Comparison of ENCODE assay signal across 10 cellular contexts in the genomic region with DNA sequence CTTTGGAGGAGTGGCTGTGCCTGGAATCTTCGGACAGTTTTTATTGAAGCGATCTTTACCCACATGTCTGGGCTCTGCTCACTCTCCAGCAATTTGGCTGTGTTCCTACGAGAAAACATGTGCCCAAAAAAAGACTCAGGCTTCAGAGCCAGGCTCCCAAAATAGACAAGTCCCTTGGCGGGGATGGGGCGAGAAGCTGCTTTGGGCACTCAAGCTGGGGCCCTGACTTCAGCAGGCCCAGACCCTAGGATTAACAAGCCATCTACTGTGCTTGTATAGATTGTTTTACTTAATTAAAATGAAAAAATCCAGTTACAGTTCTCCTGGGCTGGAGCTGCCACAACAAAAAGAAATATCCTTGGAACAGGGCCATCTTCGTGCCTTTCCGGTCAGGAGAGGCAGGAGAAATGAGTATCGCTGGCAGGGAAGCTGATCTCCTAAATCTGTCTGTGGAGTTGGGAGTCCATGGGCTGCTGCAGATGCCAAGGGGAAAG. TPM values are rescaled to one million over a fixed set of nuclear protein-coding genes. Genes with fewer than 3 reads are reported as not detected.
A peak's percentile ranks its signal among the peaks of the same experiment; 100 is the strongest.
DNase-seq lines count a peak whose midpoint lies in the region; ATAC-seq, FAIRE-seq and TF ChIP-seq lines count a peak whose summit lies in the region.
"Had no signal": no experiment of that assay in that cellular context is flagged by ENCODE, and none has a peak within 500 bp of the region (broad histone marks: within the 10 kb centered on the region; RNA-seq: fewer than 3 reads in every experiment).

No MANE protein-coding gene starts in this region.

- H3K79me2 ChIP-seq in fibroblast of lung (ENCODE audit: control insufficient read depth, insufficient read depth, low read length): no peaks in the 10 kb centered on the region

- ATAC-seq in GM21619 (IDR thresholded peaks at IDR 0.05; ENCODE audit: unreplicated experiment): no peak
- no peak for ATAC-seq in HG03342 (IDR thresholded peaks at IDR 0.05; ENCODE audit: unreplicated experiment)

- no peak overlapping the region for H3K4me3 ChIP-seq in fibroblast of lung (replicated peaks in 1 of 4; ENCODE audit: control extremely low read depth in 1 of 4, insufficient read depth in 1 of 4, low read depth in 3 of 4, low read length in 4 of 4)
- peak overlapping the region in 1 of 2 donors; percentile 9 for H3K4me3 ChIP-seq in muscle layer of colon (ENCODE audit: low read depth in 1 of 2, low read length in 2 of 2)
- H3K4me3 ChIP-seq in thymus (ENCODE audit: low read length): no peak overlapping the region

- no peaks in the 10 kb centered on the region for H3K36me3 Mint-ChIP-seq in activated T-helper 1 cell treated with anti-CD3 and anti-CD28 coated beads, Interleukin-12 subunit alpha, Interleukin-12 subunit beta, Interleukin-2, Interleukin-4 antibody, amounts not matched to agents 30 ng/mL and 10 ng/mL and 1 ng/mL, durations not matched to agents 14 hours and 24 hours and 36 hours (ENCODE audit: low read depth)

- H3K4me2 ChIP-seq in fibroblast of lung (ENCODE audit: extremely low read depth, insufficient read depth, low read length): no peak overlapping the region

- FAIRE-seq in D721Med (lab: Jason Lieb, UNC): no peak

- no peaks in the 10 kb centered on the region for H4K20me1 ChIP-seq in fibroblast of lung (ENCODE audit: control insufficient read depth, extremely low read depth, insufficient read depth, low read length)

- no peak for TF ChIP-seq CTCF in RWPE1 (conservative IDR thresholded peaks at IDR 0.05; ENCODE audit: low read depth)
- TF ChIP-seq CTCF in fibroblast of lung (conservative IDR thresholded peaks at IDR 0.05 in 1 of 2, IDR thresholded peaks at IDR 0.05 in 1 of 2; ENCODE audit: low read depth in 1 of 2, low read length in 2 of 2): no peak
- TF ChIP-seq CTCF in D721Med (IDR thresholded peaks at IDR 0.05; ENCODE audit: insufficient read depth, missing control alignments): no peak

- H3K4me1 ChIP-seq in fibroblast of lung (ENCODE audit: control insufficient read depth, extremely low read depth, insufficient read depth, low read length) (no peaks in the 10 kb centered on the region), muscle layer of colon (ENCODE audit: insufficient read depth, low read length) (peaks cover 87% of the 10 kb centered on the region), thymus (ENCODE audit: control insufficient read depth, insufficient read depth, low read length) (peaks cover 13% of the 10 kb centered on the region)

- no peak overlapping the region for H3K27ac Mint-ChIP-seq in activated T-helper 1 cell treated with anti-CD3 and anti-CD28 coated beads, Interleukin-12 subunit alpha, Interleukin-12 subunit beta, Interleukin-2, Interleukin-4 antibody, amounts not matched to agents 30 ng/mL and 10 ng/mL and 1 ng/mL, durations not matched to agents 14 hours and 24 hours and 36 hours
- H3K27ac Mint-ChIP-seq: activated CD4-positive, alpha-beta T cell treated with anti-CD3 and anti-CD28 coated beads, Interleukin-2, amount 10 ng/mL, durations not matched to agents 24 days and 14 days had no signal

- DNase-seq in RWPE1 (ENCODE audit: low spot score) (no peak), fibroblast of lung (ENCODE audit: low read depth in 2 of 2) (peak; percentile 11 to 39), D721Med (ENCODE audit: insufficient read length, low spot score) (no peak)
- DNase-seq in activated T-helper 1 cell treated with anti-CD3 and anti-CD28 coated beads, Interleukin-12 subunit alpha, Interleukin-12 subunit beta, Interleukin-2, Interleukin-4 antibody, amounts not matched to agents 30 ng/mL and 10 ng/mL and 1 ng/mL, durations not matched to agents 14 hours and 24 hours and 36 hours (ENCODE audit: low spot score): no peak
- DNase-seq: activated CD4-positive, alpha-beta T cell treated with anti-CD3 and anti-CD28 coated beads, Interleukin-2, amount 10 ng/mL, durations not matched to agents 24 days and 14 days; stimulated activated CD4-positive, alpha-beta T cell treated with anti-CD3 and anti-CD28 coated beads, Interleukin-15, amount 100 ng/mL, for 24 hours had no signal

- 97% methylated on average over 8 of the region's 8 CpGs for WGBS in thymus

- H3K27ac ChIP-seq in RWPE1 (peak overlapping the region; percentile 29), fibroblast of lung (ENCODE audit: insufficient read depth, low read length) (no peak overlapping the region), muscle layer of colon (ENCODE audit: low read depth, low read length) (peak overlapping the region; percentile 87), thymus (ENCODE audit: low read depth) (peak overlapping the region; percentile 47)

- H3K4me1 Mint-ChIP-seq in activated T-helper 1 cell treated with anti-CD3 and anti-CD28 coated beads, Interleukin-12 subunit alpha, Interleukin-12 subunit beta, Interleukin-2, Interleukin-4 antibody, amounts not matched to agents 30 ng/mL and 10 ng/mL and 1 ng/mL, durations not matched to agents 14 hours and 24 hours and 36 hours (ENCODE audit: low read depth): peaks cover 26% of the 10 kb centered on the region

- H3K27me3 ChIP-seq in fibroblast of lung (ENCODE audit: control insufficient read depth, insufficient read depth, low read length) (peaks cover 2% of the 10 kb centered on the region), muscle layer of colon (ENCODE audit: control insufficient read depth in 1 of 2, insufficient read depth in 2 of 2, low read length in 2 of 2) (no peaks in the 10 kb centered on the region), thymus (ENCODE audit: control insufficient read depth, insufficient read depth) (no peaks in the 10 kb centered on the region)

- H3K9me3 ChIP-seq in fibroblast of lung (ENCODE audit: control insufficient read depth, insufficient read depth, low read depth, low read length): no peaks in the 10 kb centered on the region
- H3K9me3 ChIP-seq in muscle layer of colon (ENCODE audit: low read length): no peaks in the 10 kb centered on the region
- no peaks in the 10 kb centered on the region for H3K9me3 ChIP-seq in thymus (ENCODE audit: control insufficient read depth)

- peaks cover 4% of the 10 kb centered on the region for H3K27me3 Mint-ChIP-seq in activated T-helper 1 cell treated with anti-CD3 and anti-CD28 coated beads, Interleukin-12 subunit alpha, Interleukin-12 subunit beta, Interleukin-2, Interleukin-4 antibody, amounts not matched to agents 30 ng/mL and 10 ng/mL and 1 ng/mL, durations not matched to agents 14 hours and 24 hours and 36 hours (ENCODE audit: insufficient read depth)

- no peak overlapping the region for H2AFZ ChIP-seq in fibroblast of lung (ENCODE audit: low read length)

- intact Hi-C loops in activated T-helper 1 cell treated with anti-CD3 and anti-CD28 coated beads, Interleukin-12 subunit alpha, Interleukin-12 subunit beta, Interleukin-2, Interleukin-4 antibody, amounts not matched to agents 30 ng/mL and 10 ng/mL and 1 ng/mL, durations not matched to agents 14 hours and 24 hours and 36 hours (cut with micrococcal nuclease): no loop called here

- no peaks in the 10 kb centered on the region for H3K9me3 Mint-ChIP-seq in activated T-helper 1 cell treated with anti-CD3 and anti-CD28 coated beads, Interleukin-12 subunit alpha, Interleukin-12 subunit beta, Interleukin-2, Interleukin-4 antibody, amounts not matched to agents 30 ng/mL and 10 ng/mL and 1 ng/mL, durations not matched to agents 14 hours and 24 hours and 36 hours
- H3K9me3 Mint-ChIP-seq: activated CD4-positive, alpha-beta T cell treated with anti-CD3 and anti-CD28 coated beads, Interleukin-2, amount 10 ng/mL, durations not matched to agents 24 days and 14 days had no signal

- H3K9ac ChIP-seq in fibroblast of lung (ENCODE audit: insufficient read depth, low read length) (no peak overlapping the region), muscle layer of colon (ENCODE audit: low read length) (no peak overlapping the region)

- H3K36me3 ChIP-seq in fibroblast of lung (ENCODE audit: control insufficient read depth, insufficient read depth, low read length) (no peaks in the 10 kb centered on the region), muscle layer of colon (ENCODE audit: insufficient read depth, low read length) (no peaks in the 10 kb centered on the region), thymus (ENCODE audit: control insufficient read depth, insufficient read depth) (no peaks in the 10 kb centered on the region)

- CTCF ChIA-PET in RWPE1 (lab: Yijun Ruan, JAX): no interaction called here

- POLR2A ChIA-PET in RWPE1 (lab: Yijun Ruan, JAX; ENCODE audit: low non-redundant PET): no interaction called here

- H3K4me3 Mint-ChIP-seq in activated T-helper 1 cell treated with anti-CD3 and anti-CD28 coated beads, Interleukin-12 subunit alpha, Interleukin-12 subunit beta, Interleukin-2, Interleukin-4 antibody, amounts not matched to agents 30 ng/mL and 10 ng/mL and 1 ng/mL, durations not matched to agents 14 hours and 24 hours and 36 hours: no peak overlapping the region
- H3K4me3 Mint-ChIP-seq: activated CD4-positive, alpha-beta T cell treated with anti-CD3 and anti-CD28 coated beads, Interleukin-2, amount 10 ng/mL, durations not matched to agents 24 days and 14 days had no signal

RNA-seq across cellular contexts. Expression of a gene that starts 51.4 kb away (rescaled TPM):
- total RNA-seq in fibroblast of lung: 61.4 and 83.7 TPM in 2 replicates
- polyA plus RNA-seq in fibroblast of lung (48.5 and 54.6 TPM in 2 replicates), thymus (260 TPM)
- polyA plus RNA-seq in fibroblast of lung (2012): 56.6 and 59.0 TPM in 2 replicates
- 3.8 and 6.1 TPM in 2 replicates for polyA minus RNA-seq in fibroblast of lung (ENCODE audit: low replicate concordance)
- total RNA-seq in activated T-helper 1 cell treated with anti-CD3 and anti-CD28 coated beads, Interleukin-12 subunit alpha, Interleukin-12 subunit beta, Interleukin-2, Interleukin-4 antibody, amounts not matched to agents 30 ng/mL and 10 ng/mL and 1 ng/mL, durations not matched to agents 14 hours and 24 hours and 36 hours: 46.1 and 51.8 TPM in 2 replicates

Comparison
In these comparisons a context has a peak if more than half of its experiments do, and no peak if none do; other contexts are left out.
1. DNase-seq: peak in fibroblast of lung (2 of 2); none in RWPE1 (single experiment), activated T-helper 1 cell treated with anti-CD3 and anti-CD28 coated beads, Interleukin-12 subunit alpha, Interleukin-12 subunit beta, Interleukin-2, Interleukin-4 antibody, amounts not matched to agents 30 ng/mL and 10 ng/mL and 1 ng/mL, durations not matched to agents 14 hours and 24 hours and 36 hours (single experiment) and D721Med (single experiment).